ENCODE assay signal across 20 cellular contexts in genomic region chr11:95520361-95520760, GRCh38.
"Had no signal": no experiment of that assay in that cellular context is flagged by ENCODE, and none has a peak within 500 bp of the region (broad histone marks: within the 10 kb centered on the region; RNA-seq: fewer than 3 reads in every experiment).

No MANE protein-coding gene starts in this region.

- H3K4me3 ChIP-seq: esophagus squamous epithelium, hepatocyte, lung, skin epidermis, suprapubic skin, transverse colon, vagina had no signal

- H2AFZ ChIP-seq: hepatocyte had no signal

- H3K36me3 ChIP-seq: brain microvascular endothelial cell, esophagus squamous epithelium, suprapubic skin, transverse colon, vagina had no signal

- H3K27me3 ChIP-seq: brain microvascular endothelial cell, hepatocyte, suprapubic skin, transverse colon, vagina had no signal

- H3K27ac ChIP-seq: brain microvascular endothelial cell, hepatocyte, suprapubic skin, transverse colon, vagina had no signal

- H3K4me1 ChIP-seq: transverse colon had no signal

- ATAC-seq: activated CD4-positive, CD25-positive, alpha-beta regulatory T cell treated with anti-CD3 and anti-CD28 coated beads, Interleukin-2, amount 50 U/mL, for 24 hours; activated T-cell treated with anti-CD3 and anti-CD28 coated beads, Interleukin-2, amount 50 U/mL, for 4 hours; left lobe of liver; right cardiac atrium; T-cell had no signal

- H3K4me2 ChIP-seq: hepatocyte had no signal

- DNase-seq: activated CD4-positive, alpha-beta T cell treated with anti-CD3 and anti-CD28 coated beads, Interleukin-2, amount 50 U/mL, for 1 hour; activated CD8-positive, alpha-beta memory T cell treated with anti-CD3 and anti-CD28 coated beads, Interleukin-2, amount 50 U/mL, for 4 hours; activated naive CD4-positive, alpha-beta T cell treated with anti-CD3 and anti-CD28 coated beads for 36 hours; activated T-cell treated with anti-CD3 and anti-CD28 coated beads, Interleukin-2, amount 50 U/mL, for 4 hours; brain microvascular endothelial cell; cerebellar nuclear complex; cortex of kidney; esophagus squamous epithelium; right cardiac atrium; stimulated activated CD4-positive, alpha-beta T cell treated with anti-CD3 and anti-CD28 coated beads, Interleukin-15, amount 100 ng/mL, for 24 hours; stimulated activated CD4-positive, alpha-beta T cell treated with anti-CD3 and anti-CD28 coated beads, Interleukin-2, amount 100 ng/mL, for 48 hours; T-cell; transverse colon had no signal

- H3K9me3 ChIP-seq: esophagus squamous epithelium, suprapubic skin, transverse colon, vagina had no signal
